Comparison of ENCODE assay signal across 8 cellular contexts in the genomic region with DNA sequence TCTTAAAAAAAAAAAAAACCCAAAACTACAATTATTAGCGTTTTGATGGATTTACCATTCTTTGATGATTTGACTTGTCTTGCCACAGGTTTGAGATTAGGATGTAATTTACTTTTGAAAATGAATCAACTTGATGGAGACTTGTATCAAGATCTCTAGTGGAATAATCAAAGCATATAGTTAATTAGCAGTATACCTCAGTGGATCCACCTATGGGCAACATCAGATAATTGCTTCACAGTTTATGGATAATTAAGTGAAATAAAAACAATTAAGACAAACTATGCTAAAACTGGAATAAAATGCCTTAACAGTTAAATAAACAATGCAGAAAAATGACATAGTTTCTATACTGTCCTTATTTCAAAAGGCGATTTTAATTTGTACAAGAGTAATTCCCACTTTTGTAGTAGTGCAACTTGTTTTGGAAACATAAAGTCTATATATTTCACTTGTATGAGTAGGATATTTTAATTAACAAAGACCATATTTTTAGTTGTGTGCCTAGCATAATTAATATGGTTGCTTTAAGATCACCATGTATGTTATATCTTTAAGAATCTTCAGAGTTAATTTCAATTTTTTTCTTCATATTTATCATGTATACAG.
DNase-seq lines count a peak whose midpoint lies in the region; ATAC-seq and FAIRE-seq lines count a peak whose summit lies in the region.

No MANE protein-coding gene starts in this region.

- no peaks in the 10 kb centered on the region for H3K9me3 ChIP-seq in SK-N-MC (ENCODE audit: low read depth, low read length)

- DNase-seq in activated T-cell treated with anti-CD3 and anti-CD28 coated beads, Interleukin-2, amount 50 U/mL, for 24 hours: no peak
- DNase-seq in activated T-cell treated with anti-CD3 and anti-CD28 coated beads for 4 hours: no peak
- no peak for DNase-seq in SK-N-MC (ENCODE audit: low read depth, low spot score)
- DNase-seq in fibroblast of peridontal ligament (ENCODE audit: extremely low read depth): peak; percentile 60
- DNase-seq in superior temporal gyrus (ENCODE audit: extremely low spot score): peak; percentile 73
- no peak for DNase-seq in urothelium cell line (ENCODE audit: low spot score)
- no peak for DNase-seq in SHP77 treated with DMSO at 0.1 percent for 48 hours (lab: John Stamatoyannopoulos, UW)

- peaks cover 65% of the 10 kb centered on the region for H3K36me3 ChIP-seq in SK-N-MC (ENCODE audit: insufficient read depth, low read length)

- ATAC-seq in GM18858 (IDR thresholded peaks at IDR 0.05; ENCODE audit: unreplicated experiment): no peak

- peak overlapping the region; percentile 99 for H3K9ac ChIP-seq in SK-N-MC (ENCODE audit: insufficient read length)

- peak overlapping the region; percentile 88 for H3K4me3 ChIP-seq in SK-N-MC

- no peaks in the 10 kb centered on the region for H3K9me3 Mint-ChIP-seq in activated T-cell treated with anti-CD3 and anti-CD28 coated beads, Interleukin-2, amount 50 U/mL, for 24 hours

- no peak overlapping the region for H3K27ac Mint-ChIP-seq in activated T-cell treated with anti-CD3 and anti-CD28 coated beads, Interleukin-2, amount 50 U/mL, for 24 hours

- H3K4me3 Mint-ChIP-seq in activated T-cell treated with anti-CD3 and anti-CD28 coated beads, Interleukin-2, amount 50 U/mL, for 24 hours: peak overlapping the region; percentile 87

- peak overlapping the region; percentile 100 for H3K27ac ChIP-seq in SK-N-MC

- no peak for FAIRE-seq in urothelium cell line (lab: Jason Lieb, UNC)

- H3K36me3 Mint-ChIP-seq in activated T-cell treated with anti-CD3 and anti-CD28 coated beads, Interleukin-2, amount 50 U/mL, for 24 hours (ENCODE audit: low read depth): peaks cover 36% of the 10 kb centered on the region

- H3K4me1 Mint-ChIP-seq in activated T-cell treated with anti-CD3 and anti-CD28 coated beads, Interleukin-2, amount 50 U/mL, for 24 hours (ENCODE audit: low read depth): peaks cover 34% of the 10 kb centered on the region

- H3K27me3 Mint-ChIP-seq in activated T-cell treated with anti-CD3 and anti-CD28 coated beads, Interleukin-2, amount 50 U/mL, for 24 hours: no peaks in the 10 kb centered on the region

Comparison
In these comparisons a context has a peak if more than half of its experiments do, and no peak if none do; other contexts are left out.
1. DNase-seq: peak in fibroblast of peridontal ligament (single experiment) and superior temporal gyrus (single experiment); none in activated T-cell treated with anti-CD3 and anti-CD28 coated beads, Interleukin-2, amount 50 U/mL, for 24 hours (single experiment), activated T-cell treated with anti-CD3 and anti-CD28 coated beads for 4 hours (single experiment), SK-N-MC (single experiment), urothelium cell line (single experiment) and SHP77 treated with DMSO at 0.1 percent for 48 hours (single experiment).